Comparison of ENCODE assay signal across 19 cellular contexts in the genomic region with DNA sequence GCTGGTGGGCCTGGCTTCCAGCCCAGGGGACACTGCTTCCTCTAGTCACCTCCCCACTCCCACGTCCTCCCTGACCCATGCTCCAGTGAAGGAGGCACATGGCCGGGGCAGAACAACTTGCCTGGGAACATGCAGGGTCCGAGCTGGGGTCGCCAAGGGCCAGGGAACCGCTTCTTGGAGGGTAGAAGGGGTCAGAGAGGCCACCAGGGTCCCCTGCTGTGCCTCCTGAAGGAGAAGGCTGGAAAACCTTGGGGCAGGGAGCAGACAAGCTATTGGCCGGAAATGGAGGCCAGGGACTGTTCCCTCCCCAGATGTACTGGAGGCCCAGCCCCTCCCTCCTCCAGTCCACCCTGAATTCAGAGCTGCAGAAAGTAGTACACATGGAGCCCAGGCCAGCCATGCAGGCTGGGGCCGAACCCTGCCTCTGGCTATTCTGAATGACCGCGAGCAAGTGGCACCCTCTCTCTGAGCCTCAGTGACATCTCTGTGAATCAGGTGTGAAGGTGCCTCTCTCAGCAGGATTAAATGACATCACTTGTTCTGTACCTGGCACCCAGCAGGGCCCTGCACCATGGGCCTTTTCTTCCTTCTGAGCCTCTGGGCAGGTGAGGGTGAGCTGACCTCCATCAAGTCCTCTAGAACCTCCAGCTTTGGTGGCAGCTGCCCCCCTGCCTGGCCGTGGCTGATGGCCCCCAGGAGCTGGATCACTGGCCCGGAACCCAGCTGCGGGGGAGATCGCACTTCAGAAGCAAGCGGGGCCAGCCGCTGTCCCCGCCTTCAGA. TPM values are rescaled to one million over a fixed set of nuclear protein-coding genes. Genes with fewer than 3 reads are reported as not detected.
DNase-seq lines count a peak whose midpoint lies in the region; ATAC-seq, FAIRE-seq and TF ChIP-seq lines count a peak whose summit lies in the region.
"Had no signal": no experiment of that assay in that cellular context is flagged by ENCODE, and none has a peak within 500 bp of the region (broad histone marks: within the 10 kb centered on the region; RNA-seq: fewer than 3 reads in every experiment).

No MANE protein-coding gene starts in this region.

- peak; percentile 30 for DNase-seq in DMS53 (lab: John Stamatoyannopoulos, UW)
- DNase-seq in DMS53 treated with DMSO at 0.1 percent for 48 hours (lab: John Stamatoyannopoulos, UW; ENCODE audit: unreplicated experiment) = no peak
- DNase-seq in Peyer's patch = peak in 2 of 3 donors; percentile 38 to 41
- DNase-seq in HepG2 (ENCODE audit: low spot score) = no peak
- no peak for DNase-seq in substantia nigra (lab: John Stamatoyannopoulos, UW)
- DNase-seq in KBM-7 = no peak
- DNase-seq: activated effector memory CD4-positive, alpha-beta T cell treated with Interleukin-2 at 50 U/mL for 16 hours; C1 segment of cervical spinal cord; effector memory CD8-positive, alpha-beta T cell; NCI-H1105; NCI-H526; right cardiac atrium; SIG-M5; stomach had no signal

- H3K27me3 ChIP-seq in Peyer's patch (no peaks in the 10 kb centered on the region), HepG2 (ENCODE audit: control insufficient read depth in 1 of 2, insufficient read depth in 2 of 2, low read length in 2 of 2) (peaks cover 4 to 37% of the 10 kb centered on the region in 2 experiments; a peak in 4 of 5 replicates)

- WGBS in HepG2 (ENCODE audit: low lambda C conversion rate) = 25% methylated on average over 6 of the region's 16 CpGs

- H3K36me3 ChIP-seq in Peyer's patch = no peaks in the 10 kb centered on the region
- H3K36me3 ChIP-seq in HepG2 (replicated peaks in 1 of 2; ENCODE audit: control insufficient read depth in 1 of 2, insufficient read depth in 2 of 2, low read length in 2 of 2) = no peaks in the 10 kb centered on the region
- H3K36me3 ChIP-seq: neutrophil, stomach had no signal

- POLR2A ChIA-PET in HepG2 (lab: Yijun Ruan, JAX) = no interaction called here

- ATAC-seq in HepG2 (no peak), HG03108 (IDR thresholded peaks at IDR 0.05; ENCODE audit: unreplicated experiment) (no peak), HG03571 (IDR thresholded peaks at IDR 0.05; ENCODE audit: unreplicated experiment) (no peak)
- ATAC-seq: effector memory CD8-positive, alpha-beta T cell; right cardiac atrium had no signal

- no peaks in the 10 kb centered on the region for H4K20me1 ChIP-seq in HepG2 (ENCODE audit: insufficient read depth, low read length)

- no peak overlapping the region for H3K4me2 ChIP-seq in HepG2 (ENCODE audit: low read depth, low read length)

- no TSS peak for BruUV-seq in HepG2 (replicated peaks; lab: Mats Ljungman, UMichigan)

- intact Hi-C loops in HepG2 (cut with micrococcal nuclease; ENCODE audit: unreplicated experiment) = no loop called here

- TF ChIP-seq POLR2A in Peyer's patch (IDR thresholded peaks at IDR 0.05) = no peak
- no peak for TF ChIP-seq POLR2A in HepG2 (IDR thresholded peaks at IDR 0.05; ENCODE audit: insufficient read depth in 1 of 2, low read depth in 2 of 2, low read length in 2 of 2)

- H3K9me3 ChIP-seq in Peyer's patch (no peaks in the 10 kb centered on the region), HepG2 (ENCODE audit: low read length) (no peaks in the 10 kb centered on the region)
- H3K9me3 ChIP-seq: neutrophil, stomach had no signal

- no peak overlapping the region for H2AFZ ChIP-seq in HepG2 (ENCODE audit: low read length)

- TF ChIP-seq EP300 in HepG2 (IDR thresholded peaks at IDR 0.05; ENCODE audit: low read depth in 2 of 2, low read length in 2 of 2) = no peak
- no peak for TF ChIP-seq EP300 in HepG2 (CRISPR knock-in tag; IDR thresholded peaks at IDR 0.05; ENCODE audit: borderline replicate concordance)

- no peak for TF ChIP-seq RAD21 in HepG2 (CRISPR knock-in tag; IDR thresholded peaks at IDR 0.05)

- no peak overlapping the region for H3K4me3 ChIP-seq in Peyer's patch
- no peak overlapping the region for H3K4me3 ChIP-seq in HepG2 (replicated peaks in 1 of 3; ENCODE audit: insufficient read depth in 1 of 3, low read depth in 2 of 3, low read length in 3 of 3)
- H3K4me3 ChIP-seq: stomach had no signal

- no peaks in the 10 kb centered on the region for H3K4me1 ChIP-seq in Peyer's patch
- no peaks in the 10 kb centered on the region for H3K4me1 ChIP-seq in HepG2 (ENCODE audit: insufficient read depth, low read length)
- H3K4me1 ChIP-seq: stomach had no signal

- no peak overlapping the region for H3K9ac ChIP-seq in HepG2 (ENCODE audit: insufficient read depth, low read depth, low read length)

- CTCF ChIA-PET in HepG2 (lab: Yijun Ruan, JAX; ENCODE audit: low intra/inter-chr PET ratio, low total read pairs) = no interaction called here

- H3K79me2 ChIP-seq in HepG2 (ENCODE audit: insufficient read depth, low read length) = no peaks in the 10 kb centered on the region

- TF ChIP-seq CTCF in Peyer's patch (IDR thresholded peaks at IDR 0.05) (no peak), HepG2 (CRISPR knock-in tag; IDR thresholded peaks at IDR 0.05) (no peak)

- in situ Hi-C loops in HepG2 (cut with HindIII; ENCODE audit: extremely low pct_ligation_motif_present, low pct_unique_long_range_greater_than_20kb) = no loop called here
- in situ Hi-C loops in KBM-7 (cut with MboI; ENCODE audit: low pct_unique_long_range_greater_than_20kb, low sequenced_read_pairs) = no loop called here

- FAIRE-seq in HepG2 (lab: Jason Lieb, UNC) = no peak

- H3K27ac ChIP-seq in Peyer's patch (no peak overlapping the region), HepG2 (ENCODE audit: extremely low read length, insufficient read depth, low read length) (no peak overlapping the region), substantia nigra (ENCODE audit: low read depth, low read length, poor library complexity, severe bottlenecking) (peak overlapping the region; percentile 42)
- H3K27ac ChIP-seq: 22Rv1, neutrophil, VCaP had no signal

RNA-seq across cellular contexts. Expression of a gene that starts 15.7 kb away (rescaled TPM):
- total RNA-seq in Peyer's patch (1 to 10 TPM in 1 of 4 donors, under 1 TPM in 1, not detected in 2; 0.80 to 3.3 TPM), HepG2 (2016; rRNA removed; fragmentation: Illumina TruSeq; extraction: Trizol) (0.08 and 0.24 TPM in 2 replicates)
- not detected in 2 replicates for total RNA-seq in HepG2 (2016; cell fraction: cytosol; rRNA removed; fragmentation: Illumina TruSeq; extraction: Trizol; ENCODE audit: low read depth)
- 0.12 and 0.15 TPM in 2 replicates for total RNA-seq in HepG2 (2016; cell fraction: insoluble cytoplasmic fraction; rRNA removed; fragmentation: Illumina TruSeq; extraction: Trizol)
- 0.09 and 0.17 TPM in 2 replicates for total RNA-seq in HepG2 (2016; cell fraction: membrane; rRNA removed; fragmentation: Illumina TruSeq; extraction: Trizol)
- 0.09 TPM in 1 of 2 replicates, not detected in the other for total RNA-seq in HepG2 (2016; cell fraction: nucleus; rRNA removed; fragmentation: Illumina TruSeq; extraction: Trizol)
- polyA plus RNA-seq in HepG2 (2011; rRNA removed) = 0.26 and 0.29 TPM in 2 replicates
- polyA plus RNA-seq in HepG2 (2011; cell fraction: cytosol; rRNA removed) = 0.09 and 0.24 TPM in 2 replicates
- polyA plus RNA-seq in HepG2 (2011; cell fraction: nucleus; rRNA removed) = 0.57 and 0.74 TPM in 2 replicates
- polyA plus RNA-seq in HepG2 (2012) = 0.07 and 0.09 TPM in 2 replicates
- polyA plus RNA-seq in HepG2 (2016; cell fraction: cytosol; fragmentation: Illumina TruSeq; extraction: Trizol; ENCODE audit: low read depth) = not detected in 2 replicates
- polyA plus RNA-seq in HepG2 (2016; cell fraction: insoluble cytoplasmic fraction; fragmentation: Illumina TruSeq; extraction: Trizol; ENCODE audit: low read depth) = 0.24 TPM in 1 of 2 replicates, not detected in the other
- 0.12 TPM in 1 of 2 replicates, not detected in the other for polyA plus RNA-seq in HepG2 (2016; cell fraction: membrane; fragmentation: Illumina TruSeq; extraction: Trizol; ENCODE audit: low read depth)
- 0.65 and 1.1 TPM in 2 replicates for polyA plus RNA-seq in HepG2 (2016; cell fraction: nucleus; fragmentation: Illumina TruSeq; extraction: Trizol; ENCODE audit: insufficient read depth, low read depth)
- polyA minus RNA-seq in HepG2 (2011; rRNA and poly(A)+ RNA removed; ENCODE audit: low replicate concordance) = 1.4 and 1.6 TPM in 2 replicates
- not detected in 2 replicates for polyA minus RNA-seq in HepG2 (2011; cell fraction: cytosol; rRNA and poly(A)+ RNA removed)
- not detected in 2 replicates for polyA minus RNA-seq in HepG2 (2011; cell fraction: nucleus; rRNA and poly(A)+ RNA removed)

RNA-seq across cellular contexts. Expression of a gene that starts 35.9 kb away (rescaled TPM):
- total RNA-seq in Peyer's patch = 10 to 100 TPM in 3 of 4 donors, 1 to 10 TPM in 1; 3.3 to 39.1 (median 17.2) TPM
- 0.09 TPM in 1 of 2 replicates, not detected in the other for total RNA-seq in HepG2 (2016; rRNA removed; fragmentation: Illumina TruSeq; extraction: Trizol)
- not detected in 2 replicates for total RNA-seq in HepG2 (2016; cell fraction: cytosol; rRNA removed; fragmentation: Illumina TruSeq; extraction: Trizol; ENCODE audit: low read depth)
- 0.04 TPM in 1 of 2 replicates, not detected in the other for total RNA-seq in HepG2 (2016; cell fraction: insoluble cytoplasmic fraction; rRNA removed; fragmentation: Illumina TruSeq; extraction: Trizol)
- not detected in 2 replicates for total RNA-seq in HepG2 (2016; cell fraction: membrane; rRNA removed; fragmentation: Illumina TruSeq; extraction: Trizol)
- total RNA-seq in HepG2 (2016; cell fraction: nucleus; rRNA removed; fragmentation: Illumina TruSeq; extraction: Trizol) = 0.09 TPM in 1 of 2 replicates, not detected in the other
- 0.03 TPM in 1 of 2 replicates, not detected in the other for polyA plus RNA-seq in HepG2 (2011; rRNA removed)
- polyA plus RNA-seq in HepG2 (2011; cell fraction: cytosol; rRNA removed) = 0.04 TPM in 1 of 2 replicates, not detected in the other
- 0.14 and 0.31 TPM in 2 replicates for polyA plus RNA-seq in HepG2 (2011; cell fraction: nucleus; rRNA removed)
- polyA plus RNA-seq in HepG2 (2012) = 0.07 TPM in 1 of 2 replicates, not detected in the other
- polyA plus RNA-seq in HepG2 (2016; cell fraction: cytosol; fragmentation: Illumina TruSeq; extraction: Trizol; ENCODE audit: low read depth) = not detected in 2 replicates
- not detected in 2 replicates for polyA plus RNA-seq in HepG2 (2016; cell fraction: insoluble cytoplasmic fraction; fragmentation: Illumina TruSeq; extraction: Trizol; ENCODE audit: low read depth)
- polyA plus RNA-seq in HepG2 (2016; cell fraction: membrane; fragmentation: Illumina TruSeq; extraction: Trizol; ENCODE audit: low read depth) = not detected in 2 replicates
- polyA plus RNA-seq in HepG2 (2016; cell fraction: nucleus; fragmentation: Illumina TruSeq; extraction: Trizol; ENCODE audit: insufficient read depth, low read depth) = 0.29 TPM in 1 of 2 replicates, not detected in the other
- polyA minus RNA-seq in HepG2 (2011; rRNA and poly(A)+ RNA removed; ENCODE audit: low replicate concordance) = 2.1 TPM in 1 of 2 replicates, not detected in the other
- polyA minus RNA-seq in HepG2 (2011; cell fraction: cytosol; rRNA and poly(A)+ RNA removed) = not detected in 2 replicates
- not detected in 2 replicates for polyA minus RNA-seq in HepG2 (2011; cell fraction: nucleus; rRNA and poly(A)+ RNA removed)

Comparison
In these comparisons a context has a peak if more than half of its experiments do, and no peak if none do; other contexts are left out.
1. DNase-seq: peak in DMS53 (single experiment) and Peyer's patch (2 of 3); none in DMS53 treated with DMSO at 0.1 percent for 48 hours (single experiment), HepG2 (single experiment), substantia nigra (0 of 49) and KBM-7 (single experiment).